11 cellular contexts compared by ENCODE assay signal in the genomic region with DNA sequence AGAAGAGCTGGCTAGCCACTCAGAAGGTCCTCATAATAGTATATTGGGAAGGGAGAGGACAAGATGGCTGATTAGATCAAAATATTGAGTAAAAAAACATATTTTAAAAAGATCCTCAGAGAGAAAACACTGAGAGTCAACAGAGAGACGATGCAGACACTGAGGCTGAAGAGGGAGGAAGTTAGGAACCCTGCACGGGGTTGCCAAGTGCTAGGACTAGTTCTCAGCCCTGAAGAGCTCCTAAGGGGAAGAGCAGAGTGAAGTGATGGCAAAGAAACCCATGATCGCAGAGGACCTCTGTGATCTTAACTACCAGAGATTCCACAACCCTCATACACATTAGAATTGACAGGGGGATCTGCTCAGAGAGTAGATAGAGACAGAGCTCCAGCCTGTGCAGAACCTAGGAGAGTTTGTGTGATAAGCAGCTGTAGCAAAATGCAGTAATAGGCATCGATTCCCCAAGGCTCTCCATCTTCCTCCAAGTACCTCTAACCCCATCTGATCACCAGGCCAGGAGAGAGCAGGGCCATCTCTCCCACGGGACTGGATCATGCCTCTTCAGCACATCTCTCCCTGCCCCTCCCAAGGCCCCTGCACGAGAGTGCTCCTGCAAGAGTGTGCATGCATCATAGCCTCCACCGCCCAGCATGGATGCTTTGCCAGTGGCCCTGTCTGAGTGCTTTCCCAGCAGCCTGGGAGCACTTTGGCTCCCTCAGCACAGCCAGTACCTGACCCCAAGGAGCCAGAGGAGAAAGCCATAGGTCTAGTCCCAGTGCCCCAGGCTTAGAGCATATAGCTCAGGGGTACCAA.
DNase-seq lines count a peak whose midpoint lies in the region; ATAC-seq lines count a peak whose summit lies in the region.
"Had no signal": no experiment of that assay in that cellular context is flagged by ENCODE, and none has a peak within 500 bp of the region (broad histone marks: within the 10 kb centered on the region; RNA-seq: fewer than 3 reads in every experiment).

No MANE protein-coding gene starts in this region.

- H3K4me3 Mint-ChIP-seq in activated T-cell treated with anti-CD3 and anti-CD28 coated beads, Interleukin-2, amount 50 U/mL, for 24 hours = no peak overlapping the region
- H3K4me3 Mint-ChIP-seq in stimulated activated memory B cell treated with anti-CD40 and anti-IgM and Interleukin-4, amounts not matched to agents 10 μg/mL and 1 μg/mL and 100 μg/mL, for 72 hours = peak overlapping the region; percentile 2

- peak; percentile 27 for ATAC-seq in HG02623 (IDR thresholded peaks at IDR 0.05; ENCODE audit: unreplicated experiment)
- ATAC-seq in stimulated activated memory B cell treated with anti-CD40 and anti-IgM and Interleukin-4, amounts not matched to agents 10 μg/mL and 1 μg/mL and 100 μg/mL, for 72 hours = peak; percentile 47
- ATAC-seq in HG03025 (IDR thresholded peaks at IDR 0.05; ENCODE audit: low FRiP score, unreplicated experiment) = no peak

- no peaks in the 10 kb centered on the region for H3K9me3 Mint-ChIP-seq in activated T-cell treated with anti-CD3 and anti-CD28 coated beads, Interleukin-2, amount 50 U/mL, for 24 hours
- H3K9me3 Mint-ChIP-seq in stimulated activated memory B cell treated with anti-CD40 and anti-IgM and Interleukin-4, amounts not matched to agents 10 μg/mL and 1 μg/mL and 100 μg/mL, for 72 hours = peaks cover 2% of the 10 kb centered on the region

- H3K4me1 Mint-ChIP-seq in activated T-cell treated with anti-CD3 and anti-CD28 coated beads, Interleukin-2, amount 50 U/mL, for 24 hours (ENCODE audit: low read depth) = peaks cover 22% of the 10 kb centered on the region
- H3K4me1 Mint-ChIP-seq in stimulated activated memory B cell treated with anti-CD40 and anti-IgM and Interleukin-4, amounts not matched to agents 10 μg/mL and 1 μg/mL and 100 μg/mL, for 72 hours = peaks cover 20% of the 10 kb centered on the region

- no peak overlapping the region for H3K27ac Mint-ChIP-seq in activated T-cell treated with anti-CD3 and anti-CD28 coated beads, Interleukin-2, amount 50 U/mL, for 24 hours
- H3K27ac Mint-ChIP-seq in stimulated activated memory B cell treated with anti-CD40 and anti-IgM and Interleukin-4, amounts not matched to agents 10 μg/mL and 1 μg/mL and 100 μg/mL, for 72 hours = no peak overlapping the region

- no peaks in the 10 kb centered on the region for H3K27me3 Mint-ChIP-seq in activated T-cell treated with anti-CD3 and anti-CD28 coated beads, Interleukin-2, amount 50 U/mL, for 24 hours
- no peaks in the 10 kb centered on the region for H3K27me3 Mint-ChIP-seq in stimulated activated memory B cell treated with anti-CD40 and anti-IgM and Interleukin-4, amounts not matched to agents 10 μg/mL and 1 μg/mL and 100 μg/mL, for 72 hours

- H3K36me3 Mint-ChIP-seq in activated T-cell treated with anti-CD3 and anti-CD28 coated beads, Interleukin-2, amount 50 U/mL, for 24 hours (ENCODE audit: low read depth) = no peaks in the 10 kb centered on the region
- no peaks in the 10 kb centered on the region for H3K36me3 Mint-ChIP-seq in stimulated activated memory B cell treated with anti-CD40 and anti-IgM and Interleukin-4, amounts not matched to agents 10 μg/mL and 1 μg/mL and 100 μg/mL, for 72 hours

- DNase-seq in activated T-cell treated with anti-CD3 and anti-CD28 coated beads, Interleukin-2, amount 50 U/mL, for 24 hours = peak; percentile 29
- DNase-seq in activated T-cell treated with anti-CD3 and anti-CD28 coated beads, Interleukin-2, amount 50 U/mL, for 48 hours = no peak
- peak; percentile 17 for DNase-seq in KG1 (lab: John Stamatoyannopoulos, UW)
- DNase-seq in activated effector memory CD4-positive, alpha-beta T cell treated with Interleukin-2 at 50 U/mL for 16 hours = no peak
- DNase-seq in putamen (ENCODE audit: low spot score) = no peak
- DNase-seq: NCI-H526, ovary, T-helper 9 cell had no signal

Comparison
In these comparisons a context has a peak if more than half of its experiments do, and no peak if none do; other contexts are left out.
1. DNase-seq: peak in activated T-cell treated with anti-CD3 and anti-CD28 coated beads, Interleukin-2, amount 50 U/mL, for 24 hours (single experiment) and KG1 (single experiment); none in activated T-cell treated with anti-CD3 and anti-CD28 coated beads, Interleukin-2, amount 50 U/mL, for 48 hours (0 of 2), activated effector memory CD4-positive, alpha-beta T cell treated with Interleukin-2 at 50 U/mL for 16 hours (single experiment) and putamen (single experiment).